ENCODE assay signal across 1 cellular context in genomic region chr12:15669256-15669948, GRCh38.
TF ChIP-seq lines count a peak whose summit lies in the region.

No MANE protein-coding gene starts in this region.

TF ChIP-seq in HepG2, 621 proteins besides CTCF, POLR2A, EP300 and RAD21 (continued from another document):
- TF ChIP-seq GPBP1L1 (CRISPR knock-in tag; IDR thresholded peaks at IDR 0.05) (no peak), TSC22D2 (CRISPR knock-in tag; IDR thresholded peaks at IDR 0.05; ENCODE audit: borderline replicate concordance) (no peak), LBX2 (CRISPR knock-in tag; IDR thresholded peaks at IDR 0.05; ENCODE audit: borderline replicate concordance) (no peak), GRHL1 (CRISPR knock-in tag; conservative IDR thresholded peaks at IDR 0.05) (no peak), SSRP1 (CRISPR knock-in tag; IDR thresholded peaks at IDR 0.05) (no peak), ZC3H13 (CRISPR knock-in tag; IDR thresholded peaks at IDR 0.05) (no peak), CBX2 (IDR thresholded peaks at IDR 0.05; ENCODE audit: low read depth, low read length) (no peak), CBX2 (CRISPR knock-in tag; IDR thresholded peaks at IDR 0.05; ENCODE audit: low read depth) (no peak)
